ENCODE assay signal across 33 cellular contexts in genomic region chr18:10409041-10409440, GRCh38. TPM values are rescaled to one million over a fixed set of nuclear protein-coding genes. Genes with fewer than 3 reads are reported as not detected.
"Had no signal": no experiment of that assay in that cellular context is flagged by ENCODE, and none has a peak within 500 bp of the region (broad histone marks: within the 10 kb centered on the region; RNA-seq: fewer than 3 reads in every experiment).

No MANE protein-coding gene starts in this region.

- H3K9me3 ChIP-seq: ascending aorta had no signal

- ATAC-seq: activated CD4-positive, alpha-beta T cell treated with anti-CD3 and anti-CD28 coated beads for 36 hours; activated CD4-positive, CD25-positive, alpha-beta regulatory T cell treated with anti-CD3 and anti-CD28 coated beads, Interleukin-2, amount 50 U/mL, for 24 hours; activated CD8-positive, alpha-beta memory T cell treated with anti-CD3 and anti-CD28 coated beads, Interleukin-2, amount 10 ng/mL, durations not matched to agents 7 days and 5 days; activated CD8-positive, alpha-beta T cell treated with anti-CD3 and anti-CD28 coated beads, Interleukin-2, amount 10 ng/mL, durations not matched to agents 7 days and 5 days; activated naive CD8-positive, alpha-beta T cell treated with anti-CD3 and anti-CD28 coated beads, Interleukin-2, amount 50 U/mL, for 24 hours; WTC11 had no signal

- H3K4me3 ChIP-seq: ascending aorta, cardiac muscle cell had no signal

- H3K4me1 ChIP-seq: ascending aorta had no signal

- H3K36me3 ChIP-seq: ascending aorta, cardiac muscle cell, WERI-Rb-1 had no signal

- H3K27me3 ChIP-seq: ascending aorta, cardiac muscle cell had no signal

- DNase-seq: activated CD4-positive, alpha-beta memory T cell treated with anti-CD3 and anti-CD28 coated beads, Interleukin-2, amount 10 ng/mL, durations not matched to agents 7 days and 5 days; activated CD4-positive, alpha-beta T cell treated with anti-CD3 and anti-CD28 coated beads for 1 hour; activated CD4-positive, alpha-beta T cell treated with anti-CD3 and anti-CD28 coated beads for 36 hours; activated CD4-positive, alpha-beta T cell treated with anti-CD3 and anti-CD28 coated beads for 48 hours; activated CD4-positive, alpha-beta T cell treated with anti-CD3 and anti-CD28 coated beads, Interleukin-2, amount 10 ng/mL, durations not matched to agents 7 days and 5 days; activated CD4-positive, alpha-beta T cell treated with anti-CD3 and anti-CD28 coated beads, Interleukin-2, amount 50 U/mL, for 48 hours; activated CD4-positive, CD25-positive, alpha-beta regulatory T cell; activated CD8-positive, alpha-beta memory T cell treated with anti-CD3 and anti-CD28 coated beads for 24 hours; activated CD8-positive, alpha-beta memory T cell treated with anti-CD3 and anti-CD28 coated beads, Interleukin-2, amount 10 ng/mL, durations not matched to agents 7 days and 5 days; activated CD8-positive, alpha-beta memory T cell treated with anti-CD3 and anti-CD28 coated beads, Interleukin-2, amount 50 U/mL, for 48 hours; activated CD8-positive, alpha-beta T cell treated with anti-CD3 and anti-CD28 coated beads, Interleukin-2, amount 10 ng/mL, durations not matched to agents 7 days and 5 days; activated effector memory CD4-positive, alpha-beta T cell treated with Interleukin-2 at 50 U/mL for 16 hours; activated gamma-delta T cell; activated naive CD4-positive, alpha-beta T cell treated with anti-CD3 and anti-CD28 coated beads, Interleukin-2, amount 10 ng/mL, durations not matched to agents 7 days and 5 days; activated naive CD4-positive, alpha-beta T cell treated with Interleukin-2 at 50 U/mL for 16 hours; activated naive CD8-positive, alpha-beta T cell treated with anti-CD3 and anti-CD28 coated beads, Interleukin-2, amount 10 ng/mL, durations not matched to agents 7 days and 5 days; activated naive CD8-positive, alpha-beta T cell treated with anti-CD3 and anti-CD28 coated beads, Interleukin-2, amount 50 U/mL, for 24 hours; activated T-cell treated with anti-CD3 and anti-CD28 coated beads, Interleukin-2, amount 50 U/mL, for 24 hours; activated T-cell treated with anti-CD3 and anti-CD28 coated beads, Interleukin-2, amount 50 U/mL, for 48 hours; amygdala; anterior cingulate cortex; central memory CD4-positive, alpha-beta T cell; cerebellar nuclear complex; SW 1271; T-helper 1 cell; T-helper 2 cell; T-helper 9 cell; WERI-Rb-1 had no signal

- H3K27ac ChIP-seq: ascending aorta, WERI-Rb-1 had no signal

RNA-seq across cellular contexts. Expression of gene APCDD1, which starts 45.4 kb away (rescaled TPM):
- total RNA-seq: activated CD4-positive, alpha-beta memory T cell treated with anti-CD3 and anti-CD28 coated beads, Interleukin-2, amount 10 ng/mL, durations not matched to agents 7 days and 5 days; activated CD4-positive, alpha-beta T cell treated with anti-CD3 and anti-CD28 coated beads for 36 hours; activated CD4-positive, alpha-beta T cell treated with anti-CD3 and anti-CD28 coated beads, Interleukin-2, amount 10 ng/mL, durations not matched to agents 7 days and 5 days; activated CD8-positive, alpha-beta memory T cell treated with anti-CD3 and anti-CD28 coated beads, Interleukin-2, amount 10 ng/mL, durations not matched to agents 7 days and 5 days; activated CD8-positive, alpha-beta T cell treated with anti-CD3 and anti-CD28 coated beads, Interleukin-2, amount 10 ng/mL, durations not matched to agents 7 days and 5 days; activated naive CD8-positive, alpha-beta T cell treated with anti-CD3 and anti-CD28 coated beads, Interleukin-2, amount 10 ng/mL, durations not matched to agents 7 days and 5 days; activated T-helper 2 cell treated with anti-CD3 and anti-CD28 coated beads, Interferon-gamma antibody, Interleukin-2, Interleukin-4, amounts not matched to agents 10 μg/mL and 5 μg/mL and 100 μg/mL, durations not matched to agents 14 hours and 24 hours and 36 hours had no signal
